ENCODE assay signal across 9 cellular contexts in genomic region chr10:50637003-50637579, GRCh38. TPM values are rescaled to one million over a fixed set of nuclear protein-coding genes. Genes with fewer than 3 reads are reported as not detected.
DNase-seq lines count a peak whose midpoint lies in the region; ATAC-seq and TF ChIP-seq lines count a peak whose summit lies in the region.
"Had no signal": no experiment of that assay in that cellular context is flagged by ENCODE, and none has a peak within 500 bp of the region (broad histone marks: within the 10 kb centered on the region; RNA-seq: fewer than 3 reads in every experiment).

No MANE protein-coding gene starts in this region.

- H3K4me1 ChIP-seq in left lung = peaks cover 0 to 16% of the 10 kb centered on the region in 2 donors

- intact Hi-C loops in left lung (cut with DNase I) = no loop called here

- H3K4me1 Mint-ChIP-seq in activated naive CD8-positive, alpha-beta T cell treated with anti-CD3 and anti-CD28 coated beads for 36 hours = peaks cover 24% of the 10 kb centered on the region

- H3K36me3 Mint-ChIP-seq in activated naive CD8-positive, alpha-beta T cell treated with anti-CD3 and anti-CD28 coated beads for 36 hours = no peaks in the 10 kb centered on the region

- H3K9me3 Mint-ChIP-seq in activated naive CD8-positive, alpha-beta T cell treated with anti-CD3 and anti-CD28 coated beads for 36 hours = no peaks in the 10 kb centered on the region

- H3K27ac Mint-ChIP-seq in activated naive CD8-positive, alpha-beta T cell treated with anti-CD3 and anti-CD28 coated beads for 36 hours = peak overlapping the region; percentile 66

- no peak overlapping the region for H3K4me3 ChIP-seq in left lung

- no peaks in the 10 kb centered on the region for H3K9me3 ChIP-seq in left lung

- H3K27me3 Mint-ChIP-seq in activated naive CD8-positive, alpha-beta T cell treated with anti-CD3 and anti-CD28 coated beads for 36 hours = peaks cover 3% of the 10 kb centered on the region

- peak; percentile 38 for DNase-seq in EH (ENCODE audit: low read depth)
- no peak for DNase-seq in activated naive CD8-positive, alpha-beta T cell treated with anti-CD3 and anti-CD28 coated beads for 36 hours
- DNase-seq in left lung = no peak
- no peak for DNase-seq in NCI-H187 treated with DMSO at 0.1 percent for 48 hours (lab: John Stamatoyannopoulos, UW)
- DNase-seq in amygdala (lab: John Stamatoyannopoulos, UW) = no peak
- no peak for DNase-seq in GM19240 (ENCODE audit: insufficient read length, low spot score)
- DNase-seq: NCI-H2107 had no signal

- H3K4me3 Mint-ChIP-seq in activated naive CD8-positive, alpha-beta T cell treated with anti-CD3 and anti-CD28 coated beads for 36 hours = peak overlapping the region; percentile 52

- H3K36me3 ChIP-seq in left lung = no peaks in the 10 kb centered on the region

- no peaks in the 10 kb centered on the region for H3K27me3 ChIP-seq in left lung

- ATAC-seq in GM19372 (IDR thresholded peaks at IDR 0.05; ENCODE audit: low read depth, unreplicated experiment) (peak; percentile 95), HG03135 (IDR thresholded peaks at IDR 0.05; ENCODE audit: unreplicated experiment) (peak; percentile 94), left lung (no peak)

- TF ChIP-seq CTCF in left lung (IDR thresholded peaks at IDR 0.05) = no peak

- H3K27ac ChIP-seq in left lung = no peak overlapping the region

RNA-seq across cellular contexts. Expression of gene SGMS1, which starts 13.3 kb away (rescaled TPM):
- total RNA-seq in activated naive CD8-positive, alpha-beta T cell treated with anti-CD3 and anti-CD28 coated beads for 36 hours = 10 to 100 TPM in 1 of 2 experiments, 1 to 10 TPM in 1; 9.8 to 11.3 TPM
- total RNA-seq in left lung = 10 to 100 TPM; 47.0 to 54.0 TPM
